ENCODE assay signal across 3 cellular contexts in the genomic region with DNA sequence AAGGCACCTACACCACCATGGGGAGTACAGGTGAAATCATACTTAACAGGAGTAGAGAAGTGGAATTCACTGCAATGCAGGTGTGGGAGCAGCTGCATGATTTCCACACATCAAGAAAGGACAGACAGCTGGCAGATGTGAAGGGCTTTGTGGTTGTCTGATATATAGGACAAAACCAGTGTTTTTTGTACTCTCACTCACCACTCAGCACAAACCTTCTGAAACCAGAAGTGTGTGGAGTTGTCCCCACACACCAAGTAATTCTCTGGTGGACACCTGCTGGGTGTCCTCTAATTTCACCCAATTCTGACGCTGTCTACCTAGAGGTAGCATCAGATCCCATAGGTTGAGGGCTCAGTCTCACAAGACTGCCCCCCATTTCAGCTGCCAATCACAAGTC.
"Had no signal": no experiment of that assay in that cellular context is flagged by ENCODE, and none has a peak within 500 bp of the region (broad histone marks: within the 10 kb centered on the region; RNA-seq: fewer than 3 reads in every experiment).

No MANE protein-coding gene starts in this region.

- H3K4me3 ChIP-seq: GM12878 had no signal

- DNase-seq: GDM1, GF-D8 had no signal

- ATAC-seq: GM12878 had no signal
